Comparison of ENCODE assay signal across 8 cellular contexts in the genomic region with DNA sequence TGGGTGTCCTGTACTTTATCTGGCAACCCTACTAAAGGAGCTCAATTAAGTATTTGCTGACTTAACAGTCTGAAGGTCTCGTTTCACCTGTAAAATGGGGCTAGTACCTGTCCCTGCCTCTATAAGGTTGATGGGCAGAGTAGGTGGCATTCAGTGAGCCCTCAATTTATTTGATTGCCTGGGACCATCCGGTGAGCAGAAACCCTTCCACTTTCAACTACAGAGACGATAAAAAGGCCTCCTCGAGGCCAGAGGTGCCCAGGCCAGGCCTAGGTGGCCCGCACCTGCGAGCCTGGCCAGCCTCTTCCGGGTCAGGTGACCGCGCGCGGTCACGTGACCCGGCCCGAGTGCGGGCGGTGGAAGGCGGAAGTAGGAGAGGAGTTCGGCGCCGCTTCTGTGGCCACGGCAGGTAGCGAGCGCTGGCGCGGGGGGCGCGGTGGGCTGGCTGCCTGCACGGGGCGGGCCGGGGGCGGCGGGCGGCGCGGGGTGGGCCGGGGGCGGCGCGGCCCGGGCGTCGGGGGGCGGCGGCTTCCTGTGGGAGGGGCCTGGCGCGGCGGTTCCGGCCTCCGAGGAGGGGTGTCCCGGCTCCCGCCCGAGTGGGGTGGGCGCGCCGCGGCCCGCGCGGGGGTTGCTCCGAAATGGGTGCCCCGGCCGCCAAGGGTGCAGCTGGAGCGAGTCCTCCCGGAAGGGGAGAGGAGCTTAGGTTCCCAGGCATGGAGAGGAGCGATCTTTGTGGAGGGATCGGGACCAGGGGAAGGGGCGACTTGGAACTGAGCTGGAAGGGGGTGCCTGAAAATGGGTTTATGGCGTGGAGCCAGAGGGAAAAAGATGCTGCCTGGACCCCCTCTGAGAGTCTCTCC. TPM values are rescaled to one million over a fixed set of nuclear protein-coding genes. Genes with fewer than 3 reads are reported as not detected.
DNase-seq lines count a peak whose midpoint lies in the region; ATAC-seq and TF ChIP-seq lines count a peak whose summit lies in the region.

A gene (plus strand): TSS at position 350 of the 860 bp plus-strand sequence. CDS start 24,679 bp downstream, outside the sequence.

- peaks cover 17% of the 10 kb centered on the region for H3K4me1 ChIP-seq in CD8-positive, alpha-beta T cell (ENCODE audit: insufficient read depth, low read length)
- peaks cover 13 to 15% of the 10 kb centered on the region in 2 donors for H3K4me1 ChIP-seq in mucosa of rectum (ENCODE audit: control insufficient read depth in 2 of 2, insufficient read depth in 2 of 2, low read length in 2 of 2)

- peak; percentile 88 for TF ChIP-seq POLR2A in erythroblast (IDR thresholded peaks at IDR 0.05; ENCODE audit: low read length)

- no peak for TF ChIP-seq CTCF in CD8-positive, alpha-beta T cell (IDR thresholded peaks at IDR 0.05)

- H3K4me3 ChIP-seq in CD8-positive, alpha-beta T cell (ENCODE audit: low read depth, low read length) = peak within 1 kb of the TSS; percentile 100
- H3K4me3 ChIP-seq in mucosa of rectum (ENCODE audit: low read length in 2 of 2) = peak within 1 kb of the TSS; percentile 93 to 99

- peak within 1 kb of the TSS; percentile 99 for H3K27ac ChIP-seq in CD8-positive, alpha-beta T cell (ENCODE audit: low read depth, low read length)
- peak within 1 kb of the TSS; percentile 97 to 98 for H3K27ac ChIP-seq in mucosa of rectum (ENCODE audit: low read depth in 2 of 2, low read length in 2 of 2)

- H3K9me3 ChIP-seq in CD8-positive, alpha-beta T cell (ENCODE audit: low read length) = no peaks in the 10 kb centered on the region
- H3K9me3 ChIP-seq in mucosa of rectum (ENCODE audit: control insufficient read depth in 2 of 2, low read length in 2 of 2) = no peaks in the 10 kb centered on the region

- H3K27ac Mint-ChIP-seq in CD8-positive, alpha-beta T cell = peak within 1 kb of the TSS; percentile 98

- peak; percentile 54 to 89 (median 76) for DNase-seq in CD8-positive, alpha-beta T cell
- peak; percentile 90 for DNase-seq in HPDE6-E6E7 (ENCODE audit: extremely low spot score)
- peak; percentile 92 for DNase-seq in OCI-M1 (lab: John Stamatoyannopoulos, UW)
- DNase-seq in activated T-cell treated with anti-CD3 and anti-CD28 coated beads for 48 hours (ENCODE audit: low read depth) = peak; percentile 77
- DNase-seq in erythroblast (lab: John Stamatoyannopoulos, UW) = peak; percentile 89 to 93
- DNase-seq in stimulated activated CD8-positive, alpha-beta memory T cell treated with anti-CD3 and anti-CD28 coated beads, Interleukin-4, amount 100 ng/mL, for 4 hours (ENCODE audit: low read depth in 2 of 2, low spot score in 1 of 2) = peak; percentile 41 to 69

- H3K9me3 Mint-ChIP-seq in CD8-positive, alpha-beta T cell = no peaks in the 10 kb centered on the region

- intact Hi-C loops in CD8-positive, alpha-beta T cell (cut with DNase I, micrococcal nuclease) = loop anchor here (1.0 to 5.0 kb wide), 5 partner anchors 8 to 629 kb away; a partner anchor contains a TSS

- H3K27me3 ChIP-seq in CD8-positive, alpha-beta T cell (ENCODE audit: insufficient read depth, low read length) = no peaks in the 10 kb centered on the region
- H3K27me3 ChIP-seq in mucosa of rectum (ENCODE audit: control insufficient read depth in 2 of 2, insufficient read depth in 2 of 2, low read length in 2 of 2) = no peaks in the 10 kb centered on the region

- peaks cover 31% of the 10 kb centered on the region for H3K4me1 Mint-ChIP-seq in CD8-positive, alpha-beta T cell (ENCODE audit: low read depth)

- CTCF ChIA-PET in CD8-positive, alpha-beta T cell (lab: Charles Lee) = interaction anchor here (1.1 to 2.2 kb wide), 4 partner anchors 7 to 53 kb away, joined by 3 to 9 read pairs (median 5); a partner anchor contains a TSS

- no peaks in the 10 kb centered on the region for H3K36me3 ChIP-seq in CD8-positive, alpha-beta T cell (ENCODE audit: insufficient read depth, low read length)
- H3K36me3 ChIP-seq in mucosa of rectum (ENCODE audit: control insufficient read depth in 2 of 2, insufficient read depth in 2 of 2, low read length in 2 of 2) = no peaks in the 10 kb centered on the region

- POLR2A ChIA-PET in CD8-positive, alpha-beta T cell (lab: Charles Lee) = interaction anchor here (0.6 to 2.4 kb wide), 5 partner anchors 8 to 628 kb away, joined by 3 to 18 read pairs (median 9); a partner anchor contains a TSS

- peak; percentile 81 for ATAC-seq in CD8-positive, alpha-beta T cell
- peak; percentile 71 for ATAC-seq in GM19438 (IDR thresholded peaks at IDR 0.05; ENCODE audit: low read depth, unreplicated experiment)

- no peaks in the 10 kb centered on the region for H3K27me3 Mint-ChIP-seq in CD8-positive, alpha-beta T cell (ENCODE audit: low read depth)

- H3K4me3 Mint-ChIP-seq in CD8-positive, alpha-beta T cell = peak within 1 kb of the TSS; percentile 94

- peak within 1 kb of the TSS; percentile 94 to 97 for H3K9ac ChIP-seq in mucosa of rectum (ENCODE audit: low read depth in 1 of 2, low read length in 2 of 2)

- H3K36me3 Mint-ChIP-seq in CD8-positive, alpha-beta T cell = peaks cover 5% of the 10 kb centered on the region

RNA-seq across cellular contexts. Expression of the gene that starts here (rescaled TPM):
- total RNA-seq in CD8-positive, alpha-beta T cell = 10 to 100 TPM; 36.7 to 36.9 TPM

Comparison
In these comparisons a context has a peak if more than half of its experiments do, and no peak if none do; other contexts are left out.
1. Peak in every context shown above with its lines: DNase-seq, ATAC-seq, H3K4me3 ChIP-seq and H3K27ac ChIP-seq.